8 cellular contexts compared by ENCODE assay signal in genomic region chr4:100095729-100096595, GRCh38.
A peak's percentile ranks its signal among the peaks of the same experiment; 100 is the strongest.
DNase-seq lines count a peak whose midpoint lies in the region; ATAC-seq, FAIRE-seq and TF ChIP-seq lines count a peak whose summit lies in the region.

No MANE protein-coding gene starts in this region.

- H3K9ac ChIP-seq in keratinocyte (ENCODE audit: control insufficient read depth, extremely low read depth, insufficient read depth, low read length), result no peak overlapping the region

- TF ChIP-seq CTCF in keratinocyte (optimal IDR thresholded peaks at IDR 0.05 in 1 of 3, IDR thresholded peaks at IDR 0.05 in 1 of 3, conservative IDR thresholded peaks at IDR 0.05 in 1 of 3; ENCODE audit: extremely low read depth in 1 of 3, insufficient read depth in 2 of 3, low read length in 3 of 3), result peak; percentile 82 to 85 (median 85)

- H3K4me1 ChIP-seq in keratinocyte (ENCODE audit: control insufficient read depth, extremely low read depth, insufficient read depth, low read length), result peaks cover 4% of the 10 kb centered on the region

- H3K4me2 ChIP-seq in keratinocyte (ENCODE audit: control insufficient read depth, extremely low read depth, insufficient read depth, low read depth, low read length), result no peak overlapping the region

- no peaks in the 10 kb centered on the region for H3K9me1 ChIP-seq in keratinocyte (ENCODE audit: control insufficient read depth, extremely low read depth, insufficient read depth, low read length)

- DNase-seq in SHP77 (lab: John Stamatoyannopoulos, UW), result peak; percentile 2 to 36
- DNase-seq in SHP77 treated with DMSO at 0.1 percent for 48 hours (lab: John Stamatoyannopoulos, UW), result no peak
- peak; percentile 0 for DNase-seq in NCI-H1417 treated with DMSO at 0.1 percent for 48 hours (lab: John Stamatoyannopoulos, UW)
- peak; percentile 27 for DNase-seq in UCSD-AML1 (lab: John Stamatoyannopoulos, UW; ENCODE audit: unreplicated experiment)
- DNase-seq in brain pericyte (ENCODE audit: low read depth, low spot score), result peak; percentile 21
- DNase-seq in keratinocyte (ENCODE audit: low read depth, low spot score), result no peak
- DNase-seq in stimulated activated CD4-positive, alpha-beta T cell treated with anti-CD3 and anti-CD28 coated beads, Interleukin-2, amount 100 ng/mL, for 24 hours, result peak; percentile 53 to 67

- dilution Hi-C loops in keratinocyte (cut with MboI; ENCODE audit: extremely low pct_ligation_motif_present, low sequenced_read_pairs), result no loop called here

- no peaks in the 10 kb centered on the region for H3K79me2 ChIP-seq in keratinocyte (ENCODE audit: control insufficient read depth, insufficient read depth, low read length)

- peak; percentile 86 for ATAC-seq in HG02759 (IDR thresholded peaks at IDR 0.05; ENCODE audit: unreplicated experiment)

- H2AFZ ChIP-seq in keratinocyte (ENCODE audit: control insufficient read depth, low read length), result no peak overlapping the region

- no peaks in the 10 kb centered on the region for H4K20me1 ChIP-seq in keratinocyte (ENCODE audit: control insufficient read depth, extremely low read depth, insufficient read depth, low read length)

- H3K4me3 ChIP-seq in keratinocyte (ENCODE audit: control insufficient read depth in 2 of 3, extremely low read depth in 1 of 3, insufficient read depth in 2 of 3, low read depth in 1 of 3, low read length in 3 of 3), result no peak overlapping the region

- no peaks in the 10 kb centered on the region for H3K9me3 ChIP-seq in keratinocyte (ENCODE audit: control insufficient read depth, low read depth, low read length)

- no peaks in the 10 kb centered on the region for H3K27me3 ChIP-seq in keratinocyte (ENCODE audit: control insufficient read depth, extremely low read depth, insufficient read depth, low read length)

- H3K36me3 ChIP-seq in keratinocyte (ENCODE audit: control insufficient read depth in 2 of 2, extremely low read depth in 1 of 2, insufficient read depth in 2 of 2, low read length in 2 of 2), result no peaks in the 10 kb centered on the region

- peak; percentile 95 for FAIRE-seq in keratinocyte (lab: Jason Lieb, UNC)

- no peak overlapping the region for H3K27ac ChIP-seq in keratinocyte (ENCODE audit: control insufficient read depth, insufficient read depth, low read length)

Comparison
In these comparisons a context has a peak if more than half of its experiments do, and no peak if none do; other contexts are left out.
1. DNase-seq: peak in SHP77 (2 of 2), NCI-H1417 treated with DMSO at 0.1 percent for 48 hours (single experiment), UCSD-AML1 (single experiment), brain pericyte (single experiment) and stimulated activated CD4-positive, alpha-beta T cell treated with anti-CD3 and anti-CD28 coated beads, Interleukin-2, amount 100 ng/mL, for 24 hours (2 of 2); none in SHP77 treated with DMSO at 0.1 percent for 48 hours (single experiment) and keratinocyte (single experiment).